ENCODE assay signal across 19 cellular contexts in genomic region chr10:23459323-23459939, GRCh38.
"Had no signal": no experiment of that assay in that cellular context is flagged by ENCODE, and none has a peak within 500 bp of the region (broad histone marks: within the 10 kb centered on the region; RNA-seq: fewer than 3 reads in every experiment).

No MANE protein-coding gene starts in this region.

- DNase-seq: activated CD4-positive, alpha-beta memory T cell treated with anti-CD3 and anti-CD28 coated beads, Interleukin-2, amount 10 ng/mL, durations not matched to agents 7 days and 5 days; activated CD4-positive, alpha-beta T cell treated with anti-CD3 and anti-CD28 coated beads for 36 hours; activated CD8-positive, alpha-beta memory T cell treated with anti-CD3 and anti-CD28 coated beads, Interleukin-2, amount 10 ng/mL, durations not matched to agents 7 days and 5 days; activated naive CD4-positive, alpha-beta T cell treated with anti-CD3 and anti-CD28 coated beads for 36 hours; activated naive CD8-positive, alpha-beta T cell treated with anti-CD3 and anti-CD28 coated beads, Interleukin-2, amount 50 U/mL, for 24 hours; activated T-cell treated with anti-CD3 and anti-CD28 coated beads, Interleukin-2, amount 50 U/mL, for 24 hours; anterior cingulate cortex; central memory CD4-positive, alpha-beta T cell; dorsolateral prefrontal cortex; gastrocnemius medialis; natural killer cell; nucleus accumbens; posterior cingulate gyrus; retina; stimulated activated CD8-positive, alpha-beta memory T cell treated with anti-CD3 and anti-CD28 coated beads, Interleukin-4, amount 100 ng/mL, for 48 hours; stimulated activated naive CD8-positive, alpha-beta T cell treated with anti-CD3 and anti-CD28 coated beads, Interleukin-15, Interleukin-2, amounts not matched to agents 100 U/mL and 50 U/mL, for 24 hours; substantia nigra; tibial artery had no signal

- H3K4me3 Mint-ChIP-seq: activated CD4-positive, alpha-beta memory T cell treated with anti-CD3 and anti-CD28 coated beads, Interleukin-2, amount 10 ng/mL, durations not matched to agents 7 days and 5 days; activated CD4-positive, alpha-beta T cell treated with anti-CD3 and anti-CD28 coated beads for 36 hours; activated CD8-positive, alpha-beta memory T cell treated with anti-CD3 and anti-CD28 coated beads, Interleukin-2, amount 10 ng/mL, durations not matched to agents 7 days and 5 days; activated naive CD4-positive, alpha-beta T cell treated with anti-CD3 and anti-CD28 coated beads for 36 hours; activated naive CD8-positive, alpha-beta T cell treated with anti-CD3 and anti-CD28 coated beads, Interleukin-2, amount 50 U/mL, for 24 hours; activated T-cell treated with anti-CD3 and anti-CD28 coated beads, Interleukin-2, amount 50 U/mL, for 24 hours; brain; natural killer cell had no signal

- H3K27me3 ChIP-seq: dorsolateral prefrontal cortex, gastrocnemius medialis, tibial artery had no signal

- H3K4me1 Mint-ChIP-seq: activated CD4-positive, alpha-beta memory T cell treated with anti-CD3 and anti-CD28 coated beads, Interleukin-2, amount 10 ng/mL, durations not matched to agents 7 days and 5 days; activated CD4-positive, alpha-beta T cell treated with anti-CD3 and anti-CD28 coated beads for 36 hours; activated CD8-positive, alpha-beta memory T cell treated with anti-CD3 and anti-CD28 coated beads, Interleukin-2, amount 10 ng/mL, durations not matched to agents 7 days and 5 days; natural killer cell had no signal

- H3K27ac ChIP-seq: dorsolateral prefrontal cortex, gastrocnemius medialis, tibial artery had no signal

- H3K36me3 ChIP-seq: gastrocnemius medialis, tibial artery had no signal

- H3K9me3 ChIP-seq: gastrocnemius medialis, tibial artery had no signal

- ATAC-seq: activated CD4-positive, alpha-beta T cell treated with anti-CD3 and anti-CD28 coated beads for 36 hours; activated CD8-positive, alpha-beta memory T cell treated with anti-CD3 and anti-CD28 coated beads, Interleukin-2, amount 10 ng/mL, durations not matched to agents 7 days and 5 days; activated naive CD8-positive, alpha-beta T cell treated with anti-CD3 and anti-CD28 coated beads, Interleukin-2, amount 50 U/mL, for 24 hours; gastrocnemius medialis; natural killer cell; stimulated activated naive CD8-positive, alpha-beta T cell treated with anti-CD3 and anti-CD28 coated beads, Interleukin-15, Interleukin-2, amounts not matched to agents 100 U/mL and 50 U/mL, for 24 hours had no signal

- H3K9me3 Mint-ChIP-seq: activated CD4-positive, alpha-beta memory T cell treated with anti-CD3 and anti-CD28 coated beads, Interleukin-2, amount 10 ng/mL, durations not matched to agents 7 days and 5 days; activated naive CD4-positive, alpha-beta T cell treated with anti-CD3 and anti-CD28 coated beads for 36 hours; activated naive CD8-positive, alpha-beta T cell treated with anti-CD3 and anti-CD28 coated beads, Interleukin-2, amount 50 U/mL, for 24 hours; activated T-cell treated with anti-CD3 and anti-CD28 coated beads, Interleukin-2, amount 50 U/mL, for 24 hours; natural killer cell had no signal

- H3K36me3 Mint-ChIP-seq: activated CD8-positive, alpha-beta memory T cell treated with anti-CD3 and anti-CD28 coated beads, Interleukin-2, amount 10 ng/mL, durations not matched to agents 7 days and 5 days; brain; natural killer cell had no signal

- H3K27ac Mint-ChIP-seq: activated CD4-positive, alpha-beta memory T cell treated with anti-CD3 and anti-CD28 coated beads, Interleukin-2, amount 10 ng/mL, durations not matched to agents 7 days and 5 days; activated CD4-positive, alpha-beta T cell treated with anti-CD3 and anti-CD28 coated beads for 36 hours; activated CD8-positive, alpha-beta memory T cell treated with anti-CD3 and anti-CD28 coated beads, Interleukin-2, amount 10 ng/mL, durations not matched to agents 7 days and 5 days; activated naive CD4-positive, alpha-beta T cell treated with anti-CD3 and anti-CD28 coated beads for 36 hours; activated naive CD8-positive, alpha-beta T cell treated with anti-CD3 and anti-CD28 coated beads, Interleukin-2, amount 50 U/mL, for 24 hours; activated T-cell treated with anti-CD3 and anti-CD28 coated beads, Interleukin-2, amount 50 U/mL, for 24 hours; natural killer cell had no signal

- H3K27me3 Mint-ChIP-seq: activated CD4-positive, alpha-beta memory T cell treated with anti-CD3 and anti-CD28 coated beads, Interleukin-2, amount 10 ng/mL, durations not matched to agents 7 days and 5 days; activated CD4-positive, alpha-beta T cell treated with anti-CD3 and anti-CD28 coated beads for 36 hours; activated T-cell treated with anti-CD3 and anti-CD28 coated beads, Interleukin-2, amount 50 U/mL, for 24 hours; brain had no signal

- H3K4me3 ChIP-seq: dorsolateral prefrontal cortex, gastrocnemius medialis, tibial artery had no signal
